ENCODE assay signal across 13 cellular contexts in genomic region chr16:48619547-48619946, GRCh38.
"Had no signal": no experiment of that assay in that cellular context is flagged by ENCODE, and none has a peak within 500 bp of the region (broad histone marks: within the 10 kb centered on the region; RNA-seq: fewer than 3 reads in every experiment).

No MANE protein-coding gene starts in this region.

- H3K27ac Mint-ChIP-seq: neural progenitor cell; T-helper 1 cell treated with Interleukin-12 subunit alpha and Interleukin-12 subunit beta and Interleukin-4 antibody, amounts not matched to agents 30 μg/mL and 1 μg/mL, for 36 hours had no signal

- H3K36me3 ChIP-seq: cardiac muscle cell, colonic mucosa, heart right ventricle, neural progenitor cell, pancreas, stomach had no signal

- H3K4me2 ChIP-seq: neural progenitor cell had no signal

- H3K27me3 ChIP-seq: cardiac muscle cell, colonic mucosa, heart right ventricle, neural progenitor cell, pancreas, stomach had no signal

- H3K4me1 ChIP-seq: colonic mucosa, neural progenitor cell had no signal

- H3K27ac ChIP-seq: cardiac muscle cell, colonic mucosa, neural progenitor cell, pancreas, stomach had no signal

- ATAC-seq: activated CD8-positive, alpha-beta T cell treated with anti-CD3 and anti-CD28 coated beads, Interleukin-2, amount 10 ng/mL, durations not matched to agents 7 days and 5 days; pancreas had no signal

- H3K4me3 Mint-ChIP-seq: activated CD8-positive, alpha-beta T cell treated with anti-CD3 and anti-CD28 coated beads, Interleukin-2, amount 10 ng/mL, durations not matched to agents 7 days and 5 days; neural progenitor cell; T-helper 1 cell treated with Interleukin-12 subunit alpha and Interleukin-12 subunit beta and Interleukin-4 antibody, amounts not matched to agents 30 μg/mL and 1 μg/mL, for 36 hours had no signal

- DNase-seq: activated CD4-positive, alpha-beta T cell treated with anti-CD3 and anti-CD28 coated beads for 1 hour; activated CD8-positive, alpha-beta T cell treated with anti-CD3 and anti-CD28 coated beads, Interleukin-2, amount 10 ng/mL, durations not matched to agents 7 days and 5 days; activated naive CD4-positive, alpha-beta T cell treated with Interleukin-2 at 50 U/mL for 16 hours; colonic mucosa; foreskin melanocyte; heart right ventricle; islet precursor cell; pancreas; stimulated activated CD4-positive, alpha-beta T cell treated with anti-CD3 and anti-CD28 coated beads, Interleukin-4, amount 100 ng/mL, for 24 hours had no signal

- H3K9ac ChIP-seq: neural progenitor cell had no signal

- H3K9me3 ChIP-seq: colonic mucosa, heart right ventricle, pancreas, stomach had no signal

- H3K4me3 ChIP-seq: cardiac muscle cell, colonic mucosa, heart right ventricle, neural progenitor cell, pancreas, stomach had no signal
